21 cellular contexts compared by ENCODE assay signal in the genomic region with DNA sequence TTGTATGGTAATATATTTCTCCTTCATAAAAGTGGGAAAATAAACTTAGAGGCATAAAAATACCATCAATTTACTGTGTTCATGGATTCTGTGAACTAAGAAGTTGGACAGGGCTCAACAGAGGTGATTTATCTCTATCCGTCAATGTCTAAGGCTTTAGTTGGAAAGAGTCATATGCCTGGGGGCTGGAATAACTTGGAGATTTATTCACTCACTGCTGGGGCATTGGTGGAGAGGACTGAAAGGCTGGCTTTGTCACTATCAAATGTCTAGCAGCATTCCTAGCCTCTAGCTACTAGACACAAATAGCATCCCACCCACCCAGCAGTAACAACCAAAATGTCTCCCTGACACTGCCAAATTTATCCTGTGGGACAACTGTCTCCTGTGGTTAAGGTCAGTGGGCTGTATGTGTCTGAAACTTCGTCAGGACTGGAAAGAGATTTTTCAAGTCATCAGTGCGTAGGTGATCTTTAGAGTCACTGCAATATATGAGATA.
A peak's percentile ranks its signal among the peaks of the same experiment; 100 is the strongest.
DNase-seq lines count a peak whose midpoint lies in the region; ATAC-seq, FAIRE-seq and TF ChIP-seq lines count a peak whose summit lies in the region.
"Had no signal": no experiment of that assay in that cellular context is flagged by ENCODE, and none has a peak within 500 bp of the region (broad histone marks: within the 10 kb centered on the region; RNA-seq: fewer than 3 reads in every experiment).

No MANE protein-coding gene starts in this region.

- no peak overlapping the region for H2BK5ac ChIP-seq in IMR-90 (ENCODE audit: low read depth, low read length, poor library complexity, severe bottlenecking)

- no peak for TF ChIP-seq RAD21 in IMR-90 (IDR thresholded peaks at IDR 0.05; ENCODE audit: low read length)

- TF ChIP-seq POLR2A in IMR-90 (IDR thresholded peaks at IDR 0.05; ENCODE audit: low read depth, low read length) = no peak
- TF ChIP-seq POLR2A in sigmoid colon (IDR thresholded peaks at IDR 0.05) = no peak

- no TSS peak for BruUV-seq in IMR-90 (replicated peaks; lab: Mats Ljungman, UMichigan)

- H3K9ac ChIP-seq in IMR-90 (ENCODE audit: low read depth, low read length) (no peak overlapping the region), keratinocyte (ENCODE audit: control insufficient read depth, extremely low read depth, insufficient read depth, low read length) (no peak overlapping the region)
- H3K9ac ChIP-seq: GM23248, SK-N-SH had no signal

- no peak overlapping the region for H2AFZ ChIP-seq in IMR-90 (replicated peaks; ENCODE audit: low read length, poor library complexity)
- H2AFZ ChIP-seq in keratinocyte (ENCODE audit: control insufficient read depth, low read length) = no peak overlapping the region
- H2AFZ ChIP-seq: GM23248 had no signal

- no peak overlapping the region for H2AK5ac ChIP-seq in IMR-90 (ENCODE audit: low read depth, low read length)

- H3K4me2 ChIP-seq in IMR-90 (ENCODE audit: low read depth, low read length) = no peak overlapping the region
- H3K4me2 ChIP-seq in keratinocyte (ENCODE audit: control insufficient read depth, extremely low read depth, insufficient read depth, low read depth, low read length) = no peak overlapping the region
- H3K4me2 ChIP-seq: SK-N-SH had no signal

- CTCF ChIA-PET in IMR-90 (lab: Yijun Ruan, JAX) (no interaction called here), RWPE1 (lab: Yijun Ruan, JAX) (no interaction called here)

- peak overlapping the region; percentile 7 for H2AK9ac ChIP-seq in IMR-90 (replicated peaks; ENCODE audit: low read depth, low read length, poor library complexity)

- no peak overlapping the region for H2BK20ac ChIP-seq in IMR-90 (ENCODE audit: low read depth, low read length)

- in situ Hi-C loops in IMR-90 (cut with MboI; ENCODE audit: low sequenced_read_pairs) = no loop called here

- no peak overlapping the region for H3K23ac ChIP-seq in IMR-90 (ENCODE audit: low read depth, low read length)

- no peak for ATAC-seq in IMR-90 (ENCODE audit: low read depth)
- ATAC-seq: CD8-positive, alpha-beta T cell had no signal

- H3K9me3 ChIP-seq in IMR-90 (ENCODE audit: control insufficient read depth, insufficient read depth, low read length) (no peaks in the 10 kb centered on the region), keratinocyte (ENCODE audit: control insufficient read depth, low read depth, low read length) (no peaks in the 10 kb centered on the region), sigmoid colon (no peaks in the 10 kb centered on the region)
- H3K9me3 ChIP-seq: SK-N-SH had no signal

- no peak overlapping the region for H2BK15ac ChIP-seq in IMR-90 (ENCODE audit: low read depth, low read length)

- no peak overlapping the region for H3K14ac ChIP-seq in IMR-90 (replicated peaks; ENCODE audit: low read depth, low read length)

- H3K27me3 ChIP-seq in IMR-90 (ENCODE audit: control insufficient read depth, insufficient read depth, low read length) (no peaks in the 10 kb centered on the region), keratinocyte (ENCODE audit: control insufficient read depth, extremely low read depth, insufficient read depth, low read length) (no peaks in the 10 kb centered on the region), sigmoid colon (no peaks in the 10 kb centered on the region)

- no peak overlapping the region for H3K4ac ChIP-seq in IMR-90 (ENCODE audit: low read depth, low read length)

- peaks cover 15 to 31% of the 10 kb centered on the region in 2 experiments for H3K79me1 ChIP-seq in IMR-90 (ENCODE audit: low read depth in 1 of 2, low read length in 2 of 2)

- no peak overlapping the region for H3K4me3 ChIP-seq in IMR-90 (ENCODE audit: insufficient read depth, low read depth, low read length)
- no peak overlapping the region for H3K4me3 ChIP-seq in keratinocyte (ENCODE audit: control insufficient read depth in 2 of 3, extremely low read depth in 1 of 3, insufficient read depth in 2 of 3, low read depth in 1 of 3, low read length in 3 of 3)
- no peak overlapping the region for H3K4me3 ChIP-seq in sigmoid colon
- H3K4me3 ChIP-seq: GM23248 had no signal

- peaks cover 3% of the 10 kb centered on the region; the same call in 1 of the 2 replicates for H3K9me1 ChIP-seq in IMR-90 (ENCODE audit: insufficient read depth, low read length)
- H3K9me1 ChIP-seq in keratinocyte (ENCODE audit: control insufficient read depth, extremely low read depth, insufficient read depth, low read length) = no peaks in the 10 kb centered on the region

- no peak overlapping the region for H2BK120ac ChIP-seq in IMR-90 (ENCODE audit: low read depth, low read length)

- no peaks in the 10 kb centered on the region for H3K79me2 ChIP-seq in keratinocyte (ENCODE audit: control insufficient read depth, insufficient read depth, low read length)

- intact Hi-C loops in IMR-90 (cut with micrococcal nuclease) = loop anchor here (5.0 kb wide), 1 partner anchor 68 kb away; no protein-coding TSS in a partner anchor
- intact Hi-C loops in sigmoid colon (cut with DNase I) = no loop called here

- H4K5ac ChIP-seq in IMR-90 (ENCODE audit: low read depth, low read length) = no peak overlapping the region

- POLR2A ChIA-PET in IMR-90 (lab: Charles Lee; ENCODE audit: unreplicated experiment) = interaction anchor here (0.6 kb wide), 1 partner anchor 113 kb away, joined by 4 read pairs; no protein-coding TSS in a partner anchor
- POLR2A ChIA-PET in RWPE1 (lab: Yijun Ruan, JAX; ENCODE audit: low non-redundant PET) = no interaction called here

- dilution Hi-C loops in IMR-90 (cut with HindIII; ENCODE audit: low sequenced_read_pairs, unreplicated experiment) (no loop called here), keratinocyte (cut with MboI; ENCODE audit: extremely low pct_ligation_motif_present, low sequenced_read_pairs) (no loop called here)

- H3K4me1 ChIP-seq in IMR-90 (ENCODE audit: control insufficient read depth, insufficient read depth, low read length) = no peaks in the 10 kb centered on the region
- peaks cover 4% of the 10 kb centered on the region for H3K4me1 ChIP-seq in keratinocyte (ENCODE audit: control insufficient read depth, extremely low read depth, insufficient read depth, low read length)
- H3K4me1 ChIP-seq in sigmoid colon = no peaks in the 10 kb centered on the region

- FAIRE-seq in keratinocyte (lab: Jason Lieb, UNC) = peak; percentile 9
- FAIRE-seq: G401.6 had no signal

- TF ChIP-seq CTCF in IMR-90 (conservative IDR thresholded peaks at IDR 0.05; ENCODE audit: low read depth, low read length) = no peak
- no peak for TF ChIP-seq CTCF in RWPE1 (conservative IDR thresholded peaks at IDR 0.05; ENCODE audit: low read depth)
- no peak for TF ChIP-seq CTCF in keratinocyte (optimal IDR thresholded peaks at IDR 0.05 in 1 of 3, IDR thresholded peaks at IDR 0.05 in 1 of 3, conservative IDR thresholded peaks at IDR 0.05 in 1 of 3; ENCODE audit: extremely low read depth in 1 of 3, insufficient read depth in 2 of 3, low read length in 3 of 3)
- TF ChIP-seq CTCF in sigmoid colon (IDR thresholded peaks at IDR 0.05) = no peak

- DNase-seq in IMR-90 = no peak
- peak; percentile 13 for DNase-seq in RWPE1 (ENCODE audit: low spot score)
- no peak for DNase-seq in keratinocyte (ENCODE audit: low read depth, low spot score)
- no peak for DNase-seq in activated CD4-positive, alpha-beta T cell treated with anti-CD3 and anti-CD28 coated beads, Interleukin-2, amount 50 U/mL, for 4 hours
- no peak for DNase-seq in SK-N-DZ (ENCODE audit: low spot score)
- DNase-seq in central memory CD4-positive, alpha-beta T cell = no peak
- no peak for DNase-seq in sigmoid colon
- DNase-seq: CD8-positive, alpha-beta T cell; DMS 273 treated with DMSO at 0.1 percent for 48 hours; DMS79 treated with DMSO at 0.1 percent for 48 hours; GM23248; H7; KG1; MM.1S; NCI-H2029; NCI-H446 treated with DMSO at 0.1 percent for 48 hours; NCI-H526; SHP77 treated with DMSO at 0.1 percent for 48 hours; SK-N-SH had no signal

- H3K27ac ChIP-seq in IMR-90 (ENCODE audit: insufficient read depth, low read length) = no peak overlapping the region
- H3K27ac ChIP-seq in RWPE1 = no peak overlapping the region
- no peak overlapping the region for H3K27ac ChIP-seq in keratinocyte (ENCODE audit: control insufficient read depth, insufficient read depth, low read length)
- H3K27ac ChIP-seq in sigmoid colon = no peak overlapping the region
- H3K27ac ChIP-seq: C4-2B, GM23248 had no signal

- H4K20me1 ChIP-seq in IMR-90 (ENCODE audit: insufficient read depth, low read length) (0 out of 2 replicates have a peak, but pooled peaks cover 7% of the 10 kb centered on the region), keratinocyte (ENCODE audit: control insufficient read depth, extremely low read depth, insufficient read depth, low read length) (no peaks in the 10 kb centered on the region)

- no peak overlapping the region for H4K8ac ChIP-seq in IMR-90 (ENCODE audit: low read depth in 2 of 2, low read length in 2 of 2)

- H4K91ac ChIP-seq in IMR-90 (ENCODE audit: insufficient read depth, low read depth, low read length) = no peak overlapping the region

- no peak overlapping the region for H3K56ac ChIP-seq in IMR-90 (ENCODE audit: extremely low read depth, insufficient read depth, low read length)

- no peak overlapping the region for H3K18ac ChIP-seq in IMR-90 (ENCODE audit: low read depth, low read length)

- 80% methylated on average over 2 of the region's 3 CpGs; no CpG with 5 or more reads in 1 of the 2 experiments for WGBS in IMR-90 (ENCODE audit: extremely low coverage in 2 of 2, insufficient read length in 1 of 2), 2 experiments
- 77 to 85% methylated on average over 3 of the region's 3 CpGs for WGBS in sigmoid colon, 2 donors

- H3K36me3 ChIP-seq in IMR-90 (ENCODE audit: control insufficient read depth, insufficient read depth, low read length) (peaks cover 9% of the 10 kb centered on the region), keratinocyte (ENCODE audit: control insufficient read depth in 2 of 2, extremely low read depth in 1 of 2, insufficient read depth in 2 of 2, low read length in 2 of 2) (peaks cover 4% of the 10 kb centered on the region in 2 experiments), sigmoid colon (no peaks in the 10 kb centered on the region)

- TF ChIP-seq EP300 in sigmoid colon (IDR thresholded peaks at IDR 0.05) = no peak

TF ChIP-seq in IMR-90, 13 proteins besides CTCF, POLR2A, EP300 and RAD21 (continues in another document):
- TF ChIP-seq FOS (IDR thresholded peaks at IDR 0.05; ENCODE audit: low read depth, low read length) = no peak
- TF ChIP-seq, protein P1, sequence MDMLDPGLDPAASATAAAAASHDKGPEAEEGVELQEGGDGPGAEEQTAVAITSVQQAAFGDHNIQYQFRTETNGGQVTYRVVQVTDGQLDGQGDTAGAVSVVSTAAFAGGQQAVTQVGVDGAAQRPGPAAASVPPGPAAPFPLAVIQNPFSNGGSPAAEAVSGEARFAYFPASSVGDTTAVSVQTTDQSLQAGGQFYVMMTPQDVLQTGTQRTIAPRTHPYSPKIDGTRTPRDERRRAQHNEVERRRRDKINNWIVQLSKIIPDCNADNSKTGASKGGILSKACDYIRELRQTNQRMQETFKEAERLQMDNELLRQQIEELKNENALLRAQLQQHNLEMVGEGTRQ (IDR thresholded peaks at IDR 0.05; ENCODE audit: low read depth, low read length) = no peak
- no peak for TF ChIP-seq RFX5 (IDR thresholded peaks at IDR 0.05; ENCODE audit: low read depth, low read length)
- no peak for TF ChIP-seq RCOR1 (IDR thresholded peaks at IDR 0.05; ENCODE audit: insufficient replicate concordance, low read length)
- TF ChIP-seq MAZ (IDR thresholded peaks at IDR 0.05; ENCODE audit: borderline replicate concordance, low read depth, low read length) = no peak
- TF ChIP-seq NFE2L2 (IDR thresholded peaks at IDR 0.05; ENCODE audit: low read depth, low read length) = no peak
